In the genomic region with DNA sequence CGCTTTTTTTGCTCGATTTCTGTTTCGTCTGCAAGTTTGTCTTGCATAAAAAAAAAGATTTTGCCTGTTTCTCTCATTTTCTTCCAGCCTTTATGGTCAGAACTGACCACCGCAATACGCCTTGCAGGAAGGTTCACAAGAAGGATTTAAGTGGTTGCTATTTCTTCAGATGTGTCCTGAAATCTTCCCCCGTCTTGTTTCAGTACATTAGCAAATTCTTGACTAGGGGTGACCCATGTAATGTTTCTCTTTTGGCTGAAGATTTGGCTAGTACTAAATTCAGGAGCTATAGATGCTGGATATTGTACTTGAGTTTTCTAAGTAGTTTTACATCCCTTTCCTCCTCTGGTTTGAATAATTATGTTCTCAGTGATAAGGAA, we compare ENCODE assay signal across 8 cellular contexts. TPM values are rescaled to one million over a fixed set of nuclear protein-coding genes. Genes with fewer than 3 reads are reported as not detected.
DNase-seq lines count a peak whose midpoint lies in the region; ATAC-seq and TF ChIP-seq lines count a peak whose summit lies in the region.

No MANE protein-coding gene starts in this region.

- H3K36me3 ChIP-seq in Loucy (ENCODE audit: insufficient read depth, low read length) (no peaks in the 10 kb centered on the region), muscle layer of duodenum (ENCODE audit: control insufficient read depth in 1 of 2, insufficient read depth in 2 of 2, low read length in 2 of 2) (no peaks in the 10 kb centered on the region)

- H2AFZ ChIP-seq in Loucy (ENCODE audit: low read length), result no peak overlapping the region

- TF ChIP-seq CTCF in AG10803 (conservative IDR thresholded peaks at IDR 0.05; ENCODE audit: low read length) (no peak), Loucy (conservative IDR thresholded peaks at IDR 0.05; ENCODE audit: low read length) (no peak), GM13976 (IDR thresholded peaks at IDR 0.05; ENCODE audit: borderline replicate concordance, control extremely low read depth, extremely low read depth, insufficient read depth, missing control alignments) (no peak)

- H3K27ac ChIP-seq in cingulate gyrus (ENCODE audit: low read depth, low read length), result peak overlapping the region; percentile 82
- H3K27ac ChIP-seq in muscle layer of duodenum (ENCODE audit: low read length), result peak overlapping the region; percentile 61

- DNase-seq in AG10803 (ENCODE audit: low read depth) (peak; percentile 7), H4 (ENCODE audit: low spot score) (no peak), GM13976 (ENCODE audit: low spot score) (no peak), epidermal melanocyte (ENCODE audit: insufficient read length, low spot score) (no peak)

- no peaks in the 10 kb centered on the region for H3K9me2 ChIP-seq in Loucy (replicated peaks; ENCODE audit: low read depth, low read length)

- H3K4me2 ChIP-seq in Loucy (ENCODE audit: low read depth, low read length, poor library complexity, severe bottlenecking), result peak overlapping the region; percentile 90

- in situ Hi-C loops in GM13976 (cut with MboI; ENCODE audit: low sequenced_read_pairs, unreplicated experiment), result loop anchor here (10.0 kb wide), 1 partner anchor 237 kb away; no protein-coding TSS in a partner anchor

- H3K9me3 ChIP-seq in Loucy (ENCODE audit: insufficient read depth, low read depth, low read length), result no peaks in the 10 kb centered on the region
- H3K9me3 ChIP-seq in muscle layer of duodenum (ENCODE audit: control insufficient read depth in 1 of 2, low read length in 2 of 2), result no peaks in the 10 kb centered on the region

- H3K4me1 ChIP-seq in Loucy (ENCODE audit: insufficient read depth, low read length, poor library complexity, severe bottlenecking) (peaks cover 53% of the 10 kb centered on the region), muscle layer of duodenum (ENCODE audit: control insufficient read depth in 1 of 2, insufficient read depth in 2 of 2, low read length in 2 of 2) (peaks cover 4 to 29% of the 10 kb centered on the region in 2 donors)

- peaks cover 59% of the 10 kb centered on the region for H4K20me1 ChIP-seq in Loucy (ENCODE audit: insufficient read depth, low read length, poor library complexity, severe bottlenecking)

- peak overlapping the region; percentile 75 for H3K9ac ChIP-seq in Loucy (ENCODE audit: low read depth, low read length, poor library complexity, severe bottlenecking)

- H3K27me3 ChIP-seq in Loucy (ENCODE audit: insufficient read depth, low read length, poor library complexity, severe bottlenecking) (no peaks in the 10 kb centered on the region), muscle layer of duodenum (ENCODE audit: low read depth, low read length) (no peaks in the 10 kb centered on the region)

- H3K79me2 ChIP-seq in Loucy (ENCODE audit: insufficient read depth, low read length), result peaks cover 69% of the 10 kb centered on the region

- H3F3A ChIP-seq in Loucy (ENCODE audit: low read depth), result no peaks in the 10 kb centered on the region

- peak overlapping the region; percentile 66 for H3K4me3 ChIP-seq in AG10803 (ENCODE audit: low read length)
- H3K4me3 ChIP-seq in Loucy (ENCODE audit: low read length, poor library complexity, severe bottlenecking), result peak overlapping the region; percentile 77
- H3K4me3 ChIP-seq in muscle layer of duodenum (ENCODE audit: low read depth in 1 of 2, low read length in 2 of 2), result peak overlapping the region; percentile 77 to 82

- ATAC-seq in GM18517 (IDR thresholded peaks at IDR 0.05; ENCODE audit: unreplicated experiment), result no peak

RNA-seq across cellular contexts. Expression of gene PHLPP1, which starts 2.5 kb away (rescaled TPM):
- total RNA-seq in H4 (2014; rRNA removed; shearing (Covaris generic)), result 3.7 and 5.6 TPM in 2 replicates
